ENCODE assay signal across 8 cellular contexts in the genomic region with DNA sequence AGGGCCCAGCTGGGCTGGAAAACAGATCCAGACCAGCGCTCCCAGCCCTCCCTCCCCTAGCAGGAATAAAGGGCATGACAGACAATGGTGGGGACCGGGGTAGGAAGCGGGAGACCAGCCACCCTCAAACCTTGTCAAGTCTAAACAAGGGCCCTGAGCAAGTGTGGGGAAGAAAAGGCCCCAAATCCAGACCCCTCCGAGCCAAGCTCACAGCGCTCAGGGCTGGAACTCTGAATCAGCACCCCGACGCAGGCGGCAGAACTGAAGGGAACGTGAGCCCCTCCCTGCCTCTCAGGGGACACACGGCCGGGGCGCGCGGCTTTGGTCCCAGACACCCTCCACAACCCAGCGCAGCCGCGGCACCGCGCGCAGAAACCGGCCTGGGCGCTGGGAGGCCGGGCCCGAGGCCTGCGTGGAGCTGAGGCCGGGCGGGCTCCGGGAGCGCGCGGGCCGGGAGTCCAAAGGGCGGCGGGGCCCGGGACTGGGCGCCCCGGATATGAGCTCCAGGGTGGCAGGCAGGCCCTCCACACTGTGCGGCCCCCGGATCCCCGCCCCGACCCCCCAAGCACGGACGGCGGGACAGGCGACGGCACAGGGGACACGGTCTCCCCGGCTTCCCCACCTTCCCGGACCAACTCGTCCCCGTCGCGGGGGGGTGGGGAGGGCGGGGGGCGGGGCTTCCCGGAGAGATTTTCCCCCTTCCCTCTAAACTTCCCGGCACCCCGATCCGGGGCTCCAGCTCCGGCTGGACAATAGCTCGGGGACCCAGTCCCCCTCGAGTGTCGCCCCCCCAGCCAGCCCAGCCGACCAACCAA. TPM values are rescaled to one million over a fixed set of nuclear protein-coding genes. Genes with fewer than 3 reads are reported as not detected.
DNase-seq lines count a peak whose midpoint lies in the region; ATAC-seq and TF ChIP-seq lines count a peak whose summit lies in the region.

No MANE protein-coding gene starts in this region.

- H3K9me3 Mint-ChIP-seq in naive thymus-derived CD4-positive, alpha-beta T cell, result no peaks in the 10 kb centered on the region

- H3K27me3 Mint-ChIP-seq in naive thymus-derived CD4-positive, alpha-beta T cell, result peaks cover 0 to 58% (median 6%) of the 10 kb centered on the region in 5 donors

- POLR2A ChIA-PET in naive thymus-derived CD4-positive, alpha-beta T cell (lab: Charles Lee), result interaction anchor here (0.6 to 1.6 kb wide), 4 partner anchors 121 to 298 kb away, joined by 3 to 4 read pairs (median 3); no protein-coding TSS in a partner anchor

- H3K27ac Mint-ChIP-seq in naive thymus-derived CD4-positive, alpha-beta T cell, result peak overlapping the region in 1 of 9 donors; percentile 47

- no peak for TF ChIP-seq CTCF in epithelial cell of proximal tubule (conservative IDR thresholded peaks at IDR 0.05; ENCODE audit: low read depth, low read length)

- H3K27me3 ChIP-seq in naive thymus-derived CD4-positive, alpha-beta T cell (ENCODE audit: control insufficient read depth in 2 of 2, insufficient read depth in 2 of 2, low read length in 2 of 2), result peaks cover 0 to 4% of the 10 kb centered on the region in 2 donors

- H3K27ac ChIP-seq in naive thymus-derived CD4-positive, alpha-beta T cell (ENCODE audit: low read depth, low read length), result no peak overlapping the region

- H3K36me3 Mint-ChIP-seq in naive thymus-derived CD4-positive, alpha-beta T cell, result peaks cover 0 to 3% (median 0%) of the 10 kb centered on the region in 5 donors

- DNase-seq in ELR (ENCODE audit: low read depth) (peak; percentile 69), RKO (ENCODE audit: low spot score) (peak; percentile 62), epithelial cell of proximal tubule (ENCODE audit: low read depth) (no peak), NCI-H2107 treated with DMSO at 0.1 percent for 48 hours (lab: John Stamatoyannopoulos, UW; ENCODE audit: unreplicated experiment) (no peak), NCI-H2196 treated with DMSO at 0.1 percent for 48 hours (lab: John Stamatoyannopoulos, UW; ENCODE audit: unreplicated experiment) (no peak)
- no peak for DNase-seq in naive thymus-derived CD4-positive, alpha-beta T cell
- no peak for DNase-seq in activated effector memory CD4-positive, alpha-beta T cell treated with anti-CD3 and anti-CD28 coated beads, Interleukin-2, amount 50 U/mL, for 16 hours

- H3K4me1 ChIP-seq in naive thymus-derived CD4-positive, alpha-beta T cell (ENCODE audit: control insufficient read depth in 2 of 2, insufficient read depth in 2 of 2, low read length in 2 of 2), result peaks cover 0 to 10% of the 10 kb centered on the region in 2 donors

- H3K4me3 ChIP-seq in epithelial cell of proximal tubule (ENCODE audit: low read depth, low read length), result peak overlapping the region; percentile 76
- H3K4me3 ChIP-seq in naive thymus-derived CD4-positive, alpha-beta T cell (ENCODE audit: low read length), result no peak overlapping the region

- no peak for ATAC-seq in naive thymus-derived CD4-positive, alpha-beta T cell
- ATAC-seq in GM18498 (IDR thresholded peaks at IDR 0.05; ENCODE audit: unreplicated experiment), result no peak

- no peaks in the 10 kb centered on the region for H3K9me3 ChIP-seq in naive thymus-derived CD4-positive, alpha-beta T cell (ENCODE audit: control insufficient read depth in 2 of 3, low read length in 3 of 3)

- H3K4me1 Mint-ChIP-seq in naive thymus-derived CD4-positive, alpha-beta T cell, result peaks cover 13 to 27% (median 18%) of the 10 kb centered on the region in 7 donors

- H3K4me3 Mint-ChIP-seq in naive thymus-derived CD4-positive, alpha-beta T cell, result peak overlapping the region; percentile 48 to 87 (median 80)

- intact Hi-C loops in naive thymus-derived CD4-positive, alpha-beta T cell (cut with micrococcal nuclease), result loop anchor here (2.0 kb wide), 1 partner anchor 27 kb away; a partner anchor contains a TSS

- H3K36me3 ChIP-seq in naive thymus-derived CD4-positive, alpha-beta T cell (ENCODE audit: control insufficient read depth in 2 of 3, insufficient read depth in 3 of 3, low read length in 3 of 3), result no peaks in the 10 kb centered on the region

- CTCF ChIA-PET in naive thymus-derived CD4-positive, alpha-beta T cell (lab: Charles Lee), result no interaction called here

RNA-seq across cellular contexts. Expression of a gene that starts 0.6 kb away (rescaled TPM):
- 15.3 and 19.1 TPM in 2 replicates for total RNA-seq in epithelial cell of proximal tubule
- total RNA-seq in naive thymus-derived CD4-positive, alpha-beta T cell, result under 1 TPM in 3 of 5 experiments, not detected in 2; 0.16 to 0.27 (median 0.24) TPM
- polyA plus RNA-seq in naive thymus-derived CD4-positive, alpha-beta T cell, result under 1 TPM in 1 of 2 donors, not detected in 1; 0.10 TPM

RNA-seq across cellular contexts. Expression of a gene that starts 16.5 kb away (rescaled TPM):
- total RNA-seq in epithelial cell of proximal tubule, result not detected in 2 replicates
- total RNA-seq in naive thymus-derived CD4-positive, alpha-beta T cell, result not detected
- polyA plus RNA-seq in naive thymus-derived CD4-positive, alpha-beta T cell, result not detected

RNA-seq across cellular contexts. Expression of a gene that starts 28.0 kb away (rescaled TPM):
- total RNA-seq in epithelial cell of proximal tubule, result 1,618 and 1,772 TPM in 2 replicates
- 1,000 to 10,000 TPM; 1,380 to 2,381 (median 2,302) TPM for total RNA-seq in naive thymus-derived CD4-positive, alpha-beta T cell
- polyA plus RNA-seq in naive thymus-derived CD4-positive, alpha-beta T cell, result 1,000 to 10,000 TPM; 1,203 to 1,279 TPM

RNA-seq across cellular contexts. Expression of a gene that starts 44.1 kb away (rescaled TPM):
- 7.5 and 14.9 TPM in 2 replicates for total RNA-seq in epithelial cell of proximal tubule
- total RNA-seq in naive thymus-derived CD4-positive, alpha-beta T cell, result 10 to 100 TPM in 1 of 5 experiments, 1 to 10 TPM in 4; 3.1 to 12.0 (median 6.4) TPM
- polyA plus RNA-seq in naive thymus-derived CD4-positive, alpha-beta T cell, result 1 to 10 TPM; 3.4 to 7.5 TPM

Comparison
In these comparisons a context has a peak if more than half of its experiments do, and no peak if none do; other contexts are left out.
1. DNase-seq: peak in ELR (single experiment) and RKO (single experiment); none in epithelial cell of proximal tubule (single experiment), naive thymus-derived CD4-positive, alpha-beta T cell (0 of 9), activated effector memory CD4-positive, alpha-beta T cell treated with anti-CD3 and anti-CD28 coated beads, Interleukin-2, amount 50 U/mL, for 16 hours (single experiment), NCI-H2107 treated with DMSO at 0.1 percent for 48 hours (single experiment) and NCI-H2196 treated with DMSO at 0.1 percent for 48 hours (single experiment).
2. RNA of a gene that starts 0.6 kb away (total RNA-seq): 15.3 to 19.1 TPM in epithelial cell of proximal tubule; 0.16 to 0.27 TPM in naive thymus-derived CD4-positive, alpha-beta T cell; every median in the first group is over 10 times any median in the second.